ENCODE assay signal across 28 cellular contexts in genomic region chr15:26222781-26223180, GRCh38.
DNase-seq lines count a peak whose midpoint lies in the region; ATAC-seq, FAIRE-seq and TF ChIP-seq lines count a peak whose summit lies in the region.
"Had no signal": no experiment of that assay in that cellular context is flagged by ENCODE, and none has a peak within 500 bp of the region (broad histone marks: within the 10 kb centered on the region; RNA-seq: fewer than 3 reads in every experiment).

No MANE protein-coding gene starts in this region.

- H3K9ac ChIP-seq in mesendoderm (ENCODE audit: low read length): no peak overlapping the region
- H3K9ac ChIP-seq: BLaER1 had no signal

- H3K23ac ChIP-seq in mesendoderm (ENCODE audit: low read length): no peak overlapping the region

- H3K79me2 ChIP-seq in mesendoderm (ENCODE audit: control insufficient read depth, insufficient read depth, low read length): no peaks in the 10 kb centered on the region

- no peak overlapping the region for H3K4ac ChIP-seq in mesendoderm (ENCODE audit: low read depth, low read length)

- ATAC-seq in mucosa of descending colon (no peak), GM18520 (IDR thresholded peaks at IDR 0.05; ENCODE audit: unreplicated experiment) (no peak)
- ATAC-seq: A549, GM12878 had no signal

- peak overlapping the region in 37 of 59 donors; percentile 10 to 84 (median 63) for H3K27ac ChIP-seq in dorsolateral prefrontal cortex
- H3K27ac ChIP-seq in mesendoderm (ENCODE audit: low read depth, low read length): no peak overlapping the region
- H3K27ac ChIP-seq: A549, BLaER1 had no signal

- peak overlapping the region; percentile 47 for H3K4me3 Mint-ChIP-seq in type B pancreatic cell
- H3K4me3 Mint-ChIP-seq: CD14-positive monocyte; CD4-positive, alpha-beta memory T cell; CD4-positive, CD25-positive, alpha-beta regulatory T cell; CD8-positive, alpha-beta memory T cell had no signal

- FAIRE-seq in bronchial epithelial cell (lab: Jason Lieb, UNC): no peak
- FAIRE-seq: A549, GM12878, GM12892, GM18507, GM19239 had no signal

- H4K8ac ChIP-seq in mesendoderm (ENCODE audit: low read depth, low read length): no peak overlapping the region

- no peaks in the 10 kb centered on the region for H3K4me1 Mint-ChIP-seq in type B pancreatic cell (ENCODE audit: unreplicated experiment)
- H3K4me1 Mint-ChIP-seq: CD14-positive monocyte; CD4-positive, alpha-beta memory T cell; CD4-positive, CD25-positive, alpha-beta regulatory T cell; CD8-positive, alpha-beta memory T cell had no signal

- no peaks in the 10 kb centered on the region for H3K27me3 Mint-ChIP-seq in type B pancreatic cell
- H3K27me3 Mint-ChIP-seq: CD4-positive, CD25-positive, alpha-beta regulatory T cell had no signal

- peaks cover 69% of the 10 kb centered on the region for H3K9me3 ChIP-seq in mucosa of descending colon
- H3K9me3 ChIP-seq: A549, BE2C had no signal

- peak overlapping the region; percentile 93 for H3K27ac Mint-ChIP-seq in type B pancreatic cell
- H3K27ac Mint-ChIP-seq: CD14-positive monocyte; CD4-positive, alpha-beta memory T cell; CD4-positive, CD25-positive, alpha-beta regulatory T cell; CD8-positive, alpha-beta memory T cell had no signal

- intact Hi-C loops in dorsolateral prefrontal cortex (cut with DNase I): no loop called here
- intact Hi-C loops in mucosa of descending colon (cut with DNase I, micrococcal nuclease): no loop called here

- TF ChIP-seq CTCF in bronchial epithelial cell (IDR thresholded peaks at IDR 0.05; ENCODE audit: insufficient read depth, low read length, severe bottlenecking) (no peak), dorsolateral prefrontal cortex (IDR thresholded peaks at IDR 0.05 in 54 of 56, conservative IDR thresholded peaks at IDR 0.05 in 2 of 56; ENCODE audit: low read depth in 1 of 56, partially characterized antibody in 56 of 56) (no peak), type B pancreatic cell (conservative IDR thresholded peaks at IDR 0.05) (no peak), mucosa of descending colon (IDR thresholded peaks at IDR 0.05) (no peak)

- no peak overlapping the region for H3K18ac ChIP-seq in mesendoderm (ENCODE audit: low read length)

- no peak overlapping the region for H3K4me3 ChIP-seq in bronchial epithelial cell (ENCODE audit: low read depth, low read length)
- H3K4me3 ChIP-seq in dorsolateral prefrontal cortex: no peak overlapping the region
- no peak overlapping the region for H3K4me3 ChIP-seq in mesendoderm (ENCODE audit: low read length)
- no peak overlapping the region for H3K4me3 ChIP-seq in mucosa of descending colon
- H3K4me3 ChIP-seq: A549, BLaER1, GM12878 had no signal

- H3K4me1 ChIP-seq in mesendoderm (ENCODE audit: control insufficient read depth, low read depth, low read length): no peaks in the 10 kb centered on the region
- no peaks in the 10 kb centered on the region for H3K4me1 ChIP-seq in mucosa of descending colon (ENCODE audit: low read depth)
- H3K4me1 ChIP-seq: A549, BE2C, BLaER1 had no signal

- H3K27me3 ChIP-seq in bronchial epithelial cell (ENCODE audit: control insufficient read depth, insufficient read depth, low read length) (no peaks in the 10 kb centered on the region), dorsolateral prefrontal cortex (no peaks in the 10 kb centered on the region), mesendoderm (ENCODE audit: insufficient read depth, low read length, poor library complexity) (no peaks in the 10 kb centered on the region)
- H3K27me3 ChIP-seq: BE2C, BLaER1 had no signal

- no peaks in the 10 kb centered on the region for H3K79me1 ChIP-seq in mesendoderm (ENCODE audit: low read length)

- no peak overlapping the region for H2BK15ac ChIP-seq in mesendoderm (replicated peaks; ENCODE audit: low read depth)

- peak; percentile 0 for DNase-seq in bronchial epithelial cell (ENCODE audit: low read depth)
- no peak for DNase-seq in dorsolateral prefrontal cortex
- DNase-seq in mesendoderm: peak; percentile 10
- no peak for DNase-seq in type B pancreatic cell (ENCODE audit: extremely low spot score, unreplicated experiment)
- no peak for DNase-seq in SKM-1 (lab: John Stamatoyannopoulos, UW; ENCODE audit: unreplicated experiment)
- DNase-seq in mucosa of descending colon: no peak
- DNase-seq in AML-193 (lab: John Stamatoyannopoulos, UW): no peak
- DNase-seq: BE2C; C1 segment of cervical spinal cord; CD4-positive, alpha-beta memory T cell; CD4-positive, CD25-positive, alpha-beta regulatory T cell; CD8-positive, alpha-beta memory T cell; COR-L47; DMS 273 treated with DMSO at 0.1 percent for 48 hours; DMS153; DMS53; DMS79; DND-41; EL; GDM1 had no signal

- H4K5ac ChIP-seq in mesendoderm (ENCODE audit: low read length): no peak overlapping the region

- H3K36me3 Mint-ChIP-seq in type B pancreatic cell: no peaks in the 10 kb centered on the region
- H3K36me3 Mint-ChIP-seq: CD14-positive monocyte; CD4-positive, alpha-beta memory T cell; CD4-positive, CD25-positive, alpha-beta regulatory T cell; CD8-positive, alpha-beta memory T cell had no signal

- H3K4me2 ChIP-seq in mesendoderm (ENCODE audit: low read length): no peak overlapping the region
- H3K4me2 ChIP-seq: A549, BLaER1 had no signal

- H3K56ac ChIP-seq in mesendoderm (ENCODE audit: low read length): no peak overlapping the region

- H2BK120ac ChIP-seq in mesendoderm (ENCODE audit: low read depth, low read length): no peak overlapping the region

- H2BK5ac ChIP-seq in mesendoderm (ENCODE audit: low read length): no peak overlapping the region

- H3K9me3 Mint-ChIP-seq in type B pancreatic cell: peaks cover 4% of the 10 kb centered on the region

- no peak overlapping the region for H2AK5ac ChIP-seq in mesendoderm (ENCODE audit: low read length)

- H3K36me3 ChIP-seq in bronchial epithelial cell (ENCODE audit: control insufficient read depth, insufficient read depth, low read length): no peaks in the 10 kb centered on the region
- H3K36me3 ChIP-seq in mesendoderm (ENCODE audit: control insufficient read depth, insufficient read depth, low read length): no peaks in the 10 kb centered on the region
- H3K36me3 ChIP-seq in mucosa of descending colon (ENCODE audit: low read depth): no peaks in the 10 kb centered on the region
- H3K36me3 ChIP-seq: BE2C, BLaER1 had no signal

- WGBS in mesendoderm (ENCODE audit: extremely low coverage, insufficient coverage, low lambda C conversion rate): no CpG with 5 or more reads among the region's 3 CpGs

Comparison
In these comparisons a context has a peak if more than half of its experiments do, and no peak if none do; other contexts are left out.
1. DNase-seq: peak in bronchial epithelial cell (single experiment) and mesendoderm (single experiment); none in dorsolateral prefrontal cortex (0 of 10), type B pancreatic cell (single experiment), SKM-1 (single experiment), mucosa of descending colon (0 of 3) and AML-193 (0 of 2).